ENCODE assay signal across 16 cellular contexts in genomic region chr20:58078741-58079522, GRCh38.
DNase-seq lines count a peak whose midpoint lies in the region; ATAC-seq and TF ChIP-seq lines count a peak whose summit lies in the region.
"Had no signal": no experiment of that assay in that cellular context is flagged by ENCODE, and none has a peak within 500 bp of the region (broad histone marks: within the 10 kb centered on the region; RNA-seq: fewer than 3 reads in every experiment).

No MANE protein-coding gene starts in this region.

- POLR2A ChIA-PET in naive thymus-derived CD8-positive, alpha-beta T cell (lab: Charles Lee), result no interaction called here

- H3K9me3 ChIP-seq in mesodermal cell (ENCODE audit: control insufficient read depth, low read length), result peaks cover 4% of the 10 kb centered on the region
- H3K9me3 ChIP-seq: esophagus squamous epithelium had no signal

- no peak overlapping the region for H3K4me3 ChIP-seq in AG10803 (ENCODE audit: low read length)
- H3K4me3 ChIP-seq in mesodermal cell (ENCODE audit: extremely low read depth, insufficient read depth, low read length, poor library complexity, severe bottlenecking), result no peak overlapping the region
- H3K4me3 ChIP-seq: esophagus squamous epithelium, K562, lung had no signal

- H3K36me3 ChIP-seq in mesodermal cell (ENCODE audit: control insufficient read depth, insufficient read depth, low read length), result no peaks in the 10 kb centered on the region
- H3K36me3 ChIP-seq: esophagus squamous epithelium had no signal

- DNase-seq in AG10803 (ENCODE audit: low read depth), result peak; percentile 70
- DNase-seq in RPMI7951 (ENCODE audit: low read depth), result peak; percentile 95
- no peak for DNase-seq in endothelial cell (ENCODE audit: low spot score)
- DNase-seq in naive thymus-derived CD8-positive, alpha-beta T cell, result no peak
- no peak for DNase-seq in NCI-H774 (lab: John Stamatoyannopoulos, UW)
- no peak for DNase-seq in DMS 273 treated with DMSO at 0.1 percent for 48 hours (lab: John Stamatoyannopoulos, UW)
- DNase-seq: activated T-cell treated with anti-CD3 and anti-CD28 coated beads for 4 hours, aorta, esophagus squamous epithelium, NCI-H187 treated with DMSO at 0.1 percent for 48 hours, posterior cingulate gyrus, T1000 had no signal

- H3K36me3 Mint-ChIP-seq in endothelial cell (ENCODE audit: low read depth, unreplicated experiment), result peaks cover 21% of the 10 kb centered on the region
- no peaks in the 10 kb centered on the region for H3K36me3 Mint-ChIP-seq in naive thymus-derived CD8-positive, alpha-beta T cell
- H3K36me3 Mint-ChIP-seq in stimulated activated memory B cell treated with anti-CD40 and anti-IgM and Interleukin-4, amounts not matched to agents 10 μg/mL and 1 μg/mL and 100 μg/mL, for 72 hours, result no peaks in the 10 kb centered on the region

- TF ChIP-seq CTCF in AG10803 (conservative IDR thresholded peaks at IDR 0.05; ENCODE audit: low read length) (no peak), endothelial cell (IDR thresholded peaks at IDR 0.05; ENCODE audit: unreplicated experiment) (no peak)

- H3K27ac ChIP-seq in mesodermal cell (ENCODE audit: low read depth, low read length, severe bottlenecking), result peak overlapping the region; percentile 12

- ATAC-seq in naive thymus-derived CD8-positive, alpha-beta T cell, result no peak
- ATAC-seq in stimulated activated memory B cell treated with anti-CD40 and anti-IgM and Interleukin-4, amounts not matched to agents 10 μg/mL and 1 μg/mL and 100 μg/mL, for 72 hours, result no peak
- ATAC-seq: K562 had no signal

- H3K4me1 ChIP-seq in mesodermal cell (ENCODE audit: control insufficient read depth, insufficient read depth, low read length, poor library complexity, severe bottlenecking), result peaks cover 11% of the 10 kb centered on the region

- peaks cover 5% of the 10 kb centered on the region for H3K9me3 Mint-ChIP-seq in endothelial cell (ENCODE audit: unreplicated experiment)
- peaks cover 0 to 3% (median 0%) of the 10 kb centered on the region in 9 donors for H3K9me3 Mint-ChIP-seq in naive thymus-derived CD8-positive, alpha-beta T cell
- H3K9me3 Mint-ChIP-seq in stimulated activated memory B cell treated with anti-CD40 and anti-IgM and Interleukin-4, amounts not matched to agents 10 μg/mL and 1 μg/mL and 100 μg/mL, for 72 hours, result no peaks in the 10 kb centered on the region

- H3K4me3 Mint-ChIP-seq in endothelial cell (ENCODE audit: unreplicated experiment), result no peak overlapping the region
- no peak overlapping the region for H3K4me3 Mint-ChIP-seq in naive thymus-derived CD8-positive, alpha-beta T cell
- no peak overlapping the region for H3K4me3 Mint-ChIP-seq in stimulated activated memory B cell treated with anti-CD40 and anti-IgM and Interleukin-4, amounts not matched to agents 10 μg/mL and 1 μg/mL and 100 μg/mL, for 72 hours

- 76 to 100% methylated on average over 3 to 4 of the region's 7 CpGs for WGBS in mesodermal cell (ENCODE audit: insufficient coverage in 2 of 2), 2 experiments

- peak overlapping the region; percentile 18 for H3K27ac Mint-ChIP-seq in endothelial cell (ENCODE audit: unreplicated experiment)
- H3K27ac Mint-ChIP-seq in naive thymus-derived CD8-positive, alpha-beta T cell, result no peak overlapping the region
- H3K27ac Mint-ChIP-seq in stimulated activated memory B cell treated with anti-CD40 and anti-IgM and Interleukin-4, amounts not matched to agents 10 μg/mL and 1 μg/mL and 100 μg/mL, for 72 hours, result no peak overlapping the region

- H3K27me3 Mint-ChIP-seq in endothelial cell (ENCODE audit: unreplicated experiment), result peaks cover 7% of the 10 kb centered on the region
- peaks cover 5 to 21% (median 10%) of the 10 kb centered on the region in 5 donors for H3K27me3 Mint-ChIP-seq in naive thymus-derived CD8-positive, alpha-beta T cell
- peaks cover 43% of the 10 kb centered on the region for H3K27me3 Mint-ChIP-seq in stimulated activated memory B cell treated with anti-CD40 and anti-IgM and Interleukin-4, amounts not matched to agents 10 μg/mL and 1 μg/mL and 100 μg/mL, for 72 hours

- peaks cover 22% of the 10 kb centered on the region for H3K4me1 Mint-ChIP-seq in endothelial cell (ENCODE audit: unreplicated experiment)
- peaks cover 4 to 7% (median 5%) of the 10 kb centered on the region in 4 donors for H3K4me1 Mint-ChIP-seq in naive thymus-derived CD8-positive, alpha-beta T cell
- no peaks in the 10 kb centered on the region for H3K4me1 Mint-ChIP-seq in stimulated activated memory B cell treated with anti-CD40 and anti-IgM and Interleukin-4, amounts not matched to agents 10 μg/mL and 1 μg/mL and 100 μg/mL, for 72 hours

Comparison
In these comparisons a context has a peak if more than half of its experiments do, and no peak if none do; other contexts are left out.
1. DNase-seq: peak in AG10803 (single experiment) and RPMI7951 (single experiment); none in endothelial cell (single experiment), naive thymus-derived CD8-positive, alpha-beta T cell (0 of 10), NCI-H774 (single experiment) and DMS 273 treated with DMSO at 0.1 percent for 48 hours (single experiment).